Comparison of ENCODE assay signal across 14 cellular contexts in the genomic region with DNA sequence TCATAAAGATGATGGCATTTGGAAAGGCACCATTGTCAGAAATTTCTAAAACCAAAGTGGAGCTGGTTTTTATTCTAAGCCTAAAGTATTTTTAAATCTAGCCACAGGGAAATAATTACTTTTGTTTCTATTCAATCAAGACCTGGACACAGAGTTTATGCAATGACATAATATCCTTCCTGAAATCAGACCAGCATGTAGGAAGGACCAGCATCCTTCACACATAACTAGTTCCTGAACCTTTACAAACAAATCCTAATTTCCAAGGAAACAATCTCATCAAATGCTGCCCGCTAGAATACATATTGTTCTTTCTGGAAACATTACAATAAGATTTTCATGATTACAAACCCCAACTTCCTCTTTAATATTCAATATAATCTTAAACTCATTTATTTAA. TPM values are rescaled to one million over a fixed set of nuclear protein-coding genes. Genes with fewer than 3 reads are reported as not detected.
DNase-seq lines count a peak whose midpoint lies in the region; ATAC-seq, FAIRE-seq and TF ChIP-seq lines count a peak whose summit lies in the region.
"Had no signal": no experiment of that assay in that cellular context is flagged by ENCODE, and none has a peak within 500 bp of the region (broad histone marks: within the 10 kb centered on the region; RNA-seq: fewer than 3 reads in every experiment).

No MANE protein-coding gene starts in this region.

- no peak for FAIRE-seq in H54 (lab: Jason Lieb, UNC)
- FAIRE-seq: A204.1 had no signal

- H3K36me3 ChIP-seq in heart right ventricle (peaks cover 0 to 9% (median 0%) of the 10 kb centered on the region in 9 donors), vagina (no peaks in the 10 kb centered on the region)

- no peaks in the 10 kb centered on the region for H3K27me3 ChIP-seq in heart right ventricle
- no peaks in the 10 kb centered on the region for H3K27me3 ChIP-seq in vagina

- no peaks in the 10 kb centered on the region for H3K36me3 Mint-ChIP-seq in nephron progenitor cell (ENCODE audit: low read depth)
- no peaks in the 10 kb centered on the region for H3K36me3 Mint-ChIP-seq in activated CD4-positive, alpha-beta memory T cell treated with anti-CD3 and anti-CD28 coated beads, Interleukin-2, amount 10 ng/mL, durations not matched to agents 7 days and 5 days (ENCODE audit: low read depth)
- H3K36me3 Mint-ChIP-seq: activated naive CD8-positive, alpha-beta T cell had no signal

- H3K9me3 Mint-ChIP-seq in nephron progenitor cell, result no peaks in the 10 kb centered on the region
- H3K9me3 Mint-ChIP-seq in activated CD4-positive, alpha-beta memory T cell treated with anti-CD3 and anti-CD28 coated beads, Interleukin-2, amount 10 ng/mL, durations not matched to agents 7 days and 5 days, result no peaks in the 10 kb centered on the region
- H3K9me3 Mint-ChIP-seq: activated B cell treated with CpG ODN at 0.5 μM for 24 hours had no signal

- no peaks in the 10 kb centered on the region for H3K9me3 ChIP-seq in heart right ventricle
- H3K9me3 ChIP-seq in vagina, result no peaks in the 10 kb centered on the region

- DNase-seq in heart right ventricle (no peak), left cardiac atrium (no peak), epithelial cell of proximal tubule (ENCODE audit: low read depth) (no peak), nephron progenitor cell (no peak), vagina (ENCODE audit: extremely low spot score in 2 of 2) (no peak), H54 (ENCODE audit: insufficient read length, low spot score) (no peak), NOMO-1 treated with DMSO at 0.1 percent for 48 hours (lab: John Stamatoyannopoulos, UW; ENCODE audit: unreplicated experiment) (no peak)
- no peak for DNase-seq in activated CD4-positive, alpha-beta memory T cell treated with anti-CD3 and anti-CD28 coated beads, Interleukin-2, amount 10 ng/mL, durations not matched to agents 7 days and 5 days
- DNase-seq: activated B cell treated with CpG ODN at 0.5 μM for 24 hours, GOT3, left colon, NCI-H510A treated with DMSO at 0.1 percent for 48 hours had no signal

- no peak for TF ChIP-seq POLR2A in vagina (IDR thresholded peaks at IDR 0.05)
- no peak for TF ChIP-seq POLR2A in H54 (IDR thresholded peaks at IDR 0.05; ENCODE audit: low read depth, low read length)

- H3K27me3 Mint-ChIP-seq in nephron progenitor cell (ENCODE audit: low read depth, poor library complexity), result peaks cover 67% of the 10 kb centered on the region
- peaks cover 44% of the 10 kb centered on the region for H3K27me3 Mint-ChIP-seq in activated CD4-positive, alpha-beta memory T cell treated with anti-CD3 and anti-CD28 coated beads, Interleukin-2, amount 10 ng/mL, durations not matched to agents 7 days and 5 days

- peaks cover 28% of the 10 kb centered on the region for H3K4me1 Mint-ChIP-seq in nephron progenitor cell
- peaks cover 16% of the 10 kb centered on the region for H3K4me1 Mint-ChIP-seq in activated CD4-positive, alpha-beta memory T cell treated with anti-CD3 and anti-CD28 coated beads, Interleukin-2, amount 10 ng/mL, durations not matched to agents 7 days and 5 days

- no peak for TF ChIP-seq CTCF in heart right ventricle (IDR thresholded peaks at IDR 0.05)
- TF ChIP-seq CTCF in epithelial cell of proximal tubule (conservative IDR thresholded peaks at IDR 0.05; ENCODE audit: low read depth, low read length), result no peak
- no peak for TF ChIP-seq CTCF in nephron progenitor cell (IDR thresholded peaks at IDR 0.05)
- TF ChIP-seq CTCF in vagina (IDR thresholded peaks at IDR 0.05), result no peak

- H3K4me3 ChIP-seq in heart right ventricle, result peak overlapping the region; percentile 59 to 84 (median 72)
- peak overlapping the region; percentile 78 for H3K4me3 ChIP-seq in epithelial cell of proximal tubule (ENCODE audit: low read depth, low read length)
- H3K4me3 ChIP-seq in vagina, result peak overlapping the region; percentile 58 to 73

- H3K27ac ChIP-seq in heart right ventricle (peak overlapping the region; percentile 84 to 98 (median 95)), vagina (peak overlapping the region; percentile 79)

- POLR2A ChIA-PET in activated CD4-positive, alpha-beta memory T cell treated with anti-CD3 and anti-CD28 coated beads, Interleukin-2, amount 10 ng/mL, durations not matched to agents 7 days and 5 days (lab: Charles Lee), result interaction anchor here (1.6 kb wide), 1 partner anchor 10 kb away, joined by 4 read pairs; no protein-coding TSS in a partner anchor

- peak overlapping the region; percentile 82 for H3K4me3 Mint-ChIP-seq in nephron progenitor cell
- H3K4me3 Mint-ChIP-seq in activated CD4-positive, alpha-beta memory T cell treated with anti-CD3 and anti-CD28 coated beads, Interleukin-2, amount 10 ng/mL, durations not matched to agents 7 days and 5 days, result no peak overlapping the region
- H3K4me3 Mint-ChIP-seq: activated B cell treated with CpG ODN at 0.5 μM for 24 hours; activated naive CD8-positive, alpha-beta T cell had no signal

- peak in 5 of 8 donors; percentile 27 to 68 (median 43) for ATAC-seq in heart right ventricle
- no peak for ATAC-seq in left cardiac atrium

- 5 to 18% methylated on average over 1 of the region's 1 CpG for WGBS in heart right ventricle, 2 donors

- no peak overlapping the region for H3K27ac Mint-ChIP-seq in nephron progenitor cell
- no peak overlapping the region for H3K27ac Mint-ChIP-seq in activated CD4-positive, alpha-beta memory T cell treated with anti-CD3 and anti-CD28 coated beads, Interleukin-2, amount 10 ng/mL, durations not matched to agents 7 days and 5 days
- H3K27ac Mint-ChIP-seq: activated B cell treated with CpG ODN at 0.5 μM for 24 hours; activated naive CD8-positive, alpha-beta T cell had no signal

- CTCF ChIA-PET in activated CD4-positive, alpha-beta memory T cell treated with anti-CD3 and anti-CD28 coated beads, Interleukin-2, amount 10 ng/mL, durations not matched to agents 7 days and 5 days (lab: Charles Lee), result no interaction called here

- H3K4me1 ChIP-seq in heart right ventricle (peaks cover 10 to 69% (median 56%) of the 10 kb centered on the region in 9 donors), vagina (peaks cover 23% of the 10 kb centered on the region)

- intact Hi-C loops in heart right ventricle (cut with DNase I), result loop anchor here in 7 of 10 donors (2.0 to 10.0 kb wide), 8 partner anchors 49 to 259 kb away; no protein-coding TSS in a partner anchor
- intact Hi-C loops in left cardiac atrium (cut with DNase I), result loop anchor here (5.0 to 10.0 kb wide), 2 partner anchors 52 to 59 kb away; no protein-coding TSS in a partner anchor
- intact Hi-C loops in vagina (cut with DNase I), result no loop called here

RNA-seq across cellular contexts. Expression of gene STARD13, which starts 1.5 kb away (rescaled TPM):
- total RNA-seq in heart right ventricle, result 10 to 100 TPM; 18.2 to 38.3 (median 28.5) TPM
- polyA plus RNA-seq in heart right ventricle, result 10 to 100 TPM in 1 of 2 donors, 1 to 10 TPM in 1; 7.1 to 15.2 TPM
- total RNA-seq in left cardiac atrium, result 10 to 100 TPM; 26.8 to 33.3 TPM
- 8.9 and 20.0 TPM in 2 replicates for total RNA-seq in epithelial cell of proximal tubule
- 33.1 TPM for total RNA-seq in vagina
- total RNA-seq in activated CD4-positive, alpha-beta memory T cell treated with anti-CD3 and anti-CD28 coated beads, Interleukin-2, amount 10 ng/mL, durations not matched to agents 7 days and 5 days, result under 1 TPM; 0.15 to 0.20 TPM

Comparison
In these comparisons a context has a peak if more than half of its experiments do, and no peak if none do; other contexts are left out.
1. ATAC-seq: peak in heart right ventricle (5 of 8); none in left cardiac atrium (0 of 2).
2. Peak in every context shown above with its lines, with median percentiles within 50 percentile points of each other: H3K4me3 ChIP-seq.